ENCODE assay signal across 1 cellular context in the genomic region with DNA sequence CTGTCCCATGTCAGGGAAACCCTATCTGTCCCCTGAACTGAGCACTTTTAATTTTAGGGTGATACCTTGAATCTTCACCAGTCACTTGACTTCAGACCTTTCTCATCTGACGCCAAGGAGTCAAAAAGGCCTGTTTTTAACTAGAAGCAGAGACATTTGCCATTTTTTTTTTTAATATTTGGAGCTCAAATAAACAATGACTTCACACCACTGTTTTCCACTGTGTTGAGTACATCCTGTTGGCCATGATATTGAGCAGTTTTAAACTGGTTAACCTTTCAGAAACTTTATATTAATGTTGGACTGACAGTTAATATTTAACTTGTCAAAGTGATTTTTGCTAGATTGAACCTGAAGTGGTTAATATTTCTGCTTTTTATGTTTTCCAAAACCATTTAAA.
TF ChIP-seq lines count a peak whose summit lies in the region.

No MANE protein-coding gene starts in this region.

TF ChIP-seq in SK-N-SH treated with all-trans-retinoic acid at 6 μM for 48 hours, 23 proteins besides CTCF, POLR2A, EP300 and RAD21 (continued from another document):
- TF ChIP-seq TSHZ2 (CRISPR knock-in tag; IDR thresholded peaks at IDR 0.05): no peak
- TF ChIP-seq, protein P1, sequence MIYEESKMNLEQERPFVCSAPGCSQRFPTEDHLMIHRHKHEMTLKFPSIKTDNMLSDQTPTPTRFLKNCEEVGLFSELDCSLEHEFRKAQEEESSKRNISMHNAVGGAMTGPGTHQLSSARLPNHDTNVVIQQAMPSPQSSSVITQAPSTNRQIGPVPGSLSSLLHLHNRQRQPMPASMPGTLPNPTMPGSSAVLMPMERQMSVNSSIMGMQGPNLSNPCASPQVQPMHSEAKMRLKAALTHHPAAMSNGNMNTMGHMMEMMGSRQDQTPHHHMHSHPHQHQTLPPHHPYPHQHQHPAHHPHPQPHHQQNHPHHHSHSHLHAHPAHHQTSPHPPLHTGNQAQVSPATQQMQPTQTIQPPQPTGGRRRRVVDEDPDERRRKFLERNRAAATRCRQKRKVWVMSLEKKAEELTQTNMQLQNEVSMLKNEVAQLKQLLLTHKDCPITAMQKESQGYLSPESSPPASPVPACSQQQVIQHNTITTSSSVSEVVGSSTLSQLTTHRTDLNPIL (CRISPR knock-in tag; IDR thresholded peaks at IDR 0.05; ENCODE audit: low read depth): no peak
- no peak for TF ChIP-seq TOX (CRISPR knock-in tag; IDR thresholded peaks at IDR 0.05; ENCODE audit: borderline replicate concordance)
- TF ChIP-seq CSDC2 (CRISPR knock-in tag; IDR thresholded peaks at IDR 0.05): no peak
- no peak for TF ChIP-seq PATZ1 (CRISPR knock-in tag; IDR thresholded peaks at IDR 0.05; ENCODE audit: borderline replicate concordance)
- no peak for TF ChIP-seq ZNF8 (CRISPR knock-in tag; IDR thresholded peaks at IDR 0.05)
- no peak for TF ChIP-seq OSR1 (CRISPR knock-in tag; IDR thresholded peaks at IDR 0.05)
- no peak for TF ChIP-seq ARNTL (CRISPR knock-in tag; IDR thresholded peaks at IDR 0.05; ENCODE audit: borderline replicate concordance, low read depth)
- TF ChIP-seq, protein P2, sequence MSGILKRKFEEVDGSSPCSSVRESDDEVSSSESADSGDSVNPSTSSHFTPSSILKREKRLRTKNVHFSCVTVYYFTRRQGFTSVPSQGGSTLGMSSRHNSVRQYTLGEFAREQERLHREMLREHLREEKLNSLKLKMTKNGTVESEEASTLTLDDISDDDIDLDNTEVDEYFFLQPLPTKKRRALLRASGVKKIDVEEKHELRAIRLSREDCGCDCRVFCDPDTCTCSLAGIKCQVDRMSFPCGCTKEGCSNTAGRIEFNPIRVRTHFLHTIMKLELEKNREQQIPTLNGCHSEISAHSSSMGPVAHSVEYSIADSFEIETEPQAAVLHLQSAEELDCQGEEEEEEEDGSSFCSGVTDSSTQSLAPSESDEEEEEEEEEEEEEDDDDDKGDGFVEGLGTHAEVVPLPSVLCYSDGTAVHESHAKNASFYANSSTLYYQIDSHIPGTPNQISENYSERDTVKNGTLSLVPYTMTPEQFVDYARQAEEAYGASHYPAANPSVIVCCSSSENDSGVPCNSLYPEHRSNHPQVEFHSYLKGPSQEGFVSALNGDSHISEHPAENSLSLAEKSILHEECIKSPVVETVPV (CRISPR knock-in tag; IDR thresholded peaks at IDR 0.05): no peak
